In the genomic region with DNA sequence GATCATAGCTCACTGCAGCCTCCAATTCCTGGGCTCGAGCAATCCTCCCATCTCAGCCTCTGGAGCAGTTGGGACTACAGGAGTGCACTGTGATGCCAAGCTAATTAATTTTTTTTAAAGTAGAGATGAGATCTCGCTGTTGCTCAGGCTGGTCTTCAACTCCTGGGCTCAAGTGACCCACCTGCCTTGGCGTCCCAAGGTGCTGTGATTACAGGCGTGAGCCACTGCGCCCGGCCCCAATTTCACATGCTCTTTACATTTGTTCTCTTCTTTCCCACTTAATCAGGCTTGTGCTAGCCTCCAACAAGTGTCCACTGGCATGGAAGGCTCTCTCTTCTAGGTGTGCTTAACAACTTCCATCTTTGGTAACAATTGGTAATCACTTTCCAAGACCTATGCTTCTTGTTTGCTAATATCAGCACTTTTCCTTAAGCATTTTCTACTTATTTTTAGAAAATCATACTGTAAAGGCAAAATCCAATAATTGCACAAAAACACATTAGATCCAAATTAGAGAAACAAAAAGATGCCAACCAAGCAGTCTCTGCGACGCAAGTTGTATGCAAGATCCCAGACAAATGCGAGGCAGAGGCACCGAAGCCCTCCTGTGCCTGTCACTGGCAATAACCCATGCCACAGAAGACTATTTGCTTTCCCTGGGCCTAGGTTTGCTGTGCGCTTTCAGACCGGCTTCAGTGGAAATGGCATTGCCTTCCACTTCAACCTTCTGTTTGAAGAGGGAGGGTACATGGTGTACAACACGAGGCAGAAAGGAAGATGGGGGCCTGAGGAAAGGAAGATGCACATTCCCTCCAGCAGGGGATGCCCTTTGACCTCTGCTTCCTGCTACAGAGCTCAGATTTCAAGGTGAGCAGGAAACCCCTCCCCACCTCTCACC, we compare ENCODE assay signal across 15 cellular contexts. TPM values are rescaled to one million over a fixed set of nuclear protein-coding genes. Genes with fewer than 3 reads are reported as not detected.
DNase-seq lines count a peak whose midpoint lies in the region; ATAC-seq and TF ChIP-seq lines count a peak whose summit lies in the region.
"Had no signal": no experiment of that assay in that cellular context is flagged by ENCODE, and none has a peak within 500 bp of the region (broad histone marks: within the 10 kb centered on the region; RNA-seq: fewer than 3 reads in every experiment).

No MANE protein-coding gene starts in this region.

- H3K27me3 ChIP-seq in foreskin keratinocyte, result no peaks in the 10 kb centered on the region

- no peak for TF ChIP-seq POLR2A in erythroblast (IDR thresholded peaks at IDR 0.05; ENCODE audit: low read length)

- ATAC-seq in foreskin keratinocyte (peak; percentile 8), HG02884 (IDR thresholded peaks at IDR 0.05; ENCODE audit: unreplicated experiment) (no peak), GM19035 (IDR thresholded peaks at IDR 0.05; ENCODE audit: unreplicated experiment) (no peak)
- ATAC-seq: naive thymus-derived CD4-positive, alpha-beta T cell had no signal

- DNase-seq in GM12864 (ENCODE audit: low read depth) (no peak), RPMI8226 (peak; percentile 5), foreskin keratinocyte (no peak), erythroblast (lab: John Stamatoyannopoulos, UW) (no peak), AML-193 (lab: John Stamatoyannopoulos, UW) (no peak)
- DNase-seq: activated CD4-positive, alpha-beta T cell treated with anti-CD3 and anti-CD28 coated beads, Interleukin-2, amount 50 U/mL, for 48 hours; CD4-positive, CD25-positive, alpha-beta regulatory T cell; effector memory CD4-positive, alpha-beta T cell; immature natural killer cell; T-helper 1 cell had no signal

- no peak overlapping the region for H3K4me3 ChIP-seq in GM12864 (ENCODE audit: low read depth, low read length)
- H3K4me3 ChIP-seq: skin epidermis had no signal

- H3K27ac ChIP-seq in 22Rv1, result no peak overlapping the region
- H3K27ac ChIP-seq in foreskin keratinocyte, result no peak overlapping the region
- H3K27ac ChIP-seq: skin epidermis had no signal

- TF ChIP-seq CTCF in 22Rv1 (IDR thresholded peaks at IDR 0.05), result peak; percentile 32
- TF ChIP-seq CTCF in GM12864 (IDR thresholded peaks at IDR 0.05; ENCODE audit: low read depth, low read length, missing control alignments), result peak; percentile 66
- TF ChIP-seq CTCF in foreskin keratinocyte (conservative IDR thresholded peaks at IDR 0.05), result peak; percentile 43

- no peaks in the 10 kb centered on the region for H3K4me1 ChIP-seq in foreskin keratinocyte

RNA-seq across cellular contexts. Expression of a gene that starts 52.6 kb away (rescaled TPM):
- total RNA-seq in foreskin keratinocyte, result not detected in 2 replicates
- not detected in 2 replicates for polyA plus RNA-seq in foreskin keratinocyte
- polyA plus RNA-seq: CD4-positive, CD25-positive, alpha-beta regulatory T cell; immature natural killer cell; naive thymus-derived CD4-positive, alpha-beta T cell had no signal
